Comparison of ENCODE assay signal across 14 cellular contexts in the genomic region with DNA sequence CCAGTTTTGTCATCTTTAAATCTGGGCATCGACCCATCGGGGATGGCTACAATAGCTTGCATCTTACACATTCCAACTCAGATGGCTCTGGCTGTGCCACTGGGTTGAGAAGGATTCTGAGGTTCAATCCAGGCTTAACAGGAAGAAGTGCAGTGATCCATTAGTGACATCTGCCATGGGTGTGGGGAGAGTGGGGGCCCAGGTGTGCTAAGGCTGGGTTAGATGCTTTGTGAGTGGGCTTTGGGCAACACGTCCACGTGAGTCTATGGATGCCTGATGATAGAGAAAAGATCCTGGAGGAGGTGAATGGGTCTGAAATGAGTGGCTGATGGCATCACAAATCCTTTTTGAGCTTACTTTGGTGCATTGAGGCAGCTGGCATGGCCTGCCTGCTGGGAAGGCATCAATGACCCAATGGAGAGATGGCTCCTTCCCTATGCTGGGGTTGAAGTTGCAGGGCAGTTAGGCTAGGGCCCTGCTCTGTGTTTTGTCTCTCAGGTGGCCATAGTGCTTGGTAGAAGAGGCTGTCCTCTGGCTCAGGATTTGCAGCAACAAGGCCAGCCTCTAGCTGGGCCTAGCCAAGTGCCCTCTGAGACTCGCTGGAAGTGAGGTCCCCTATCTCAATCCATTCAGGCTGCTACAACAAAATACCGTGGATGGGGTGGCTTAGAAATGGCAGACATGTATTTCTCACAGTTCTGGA. TPM values are rescaled to one million over a fixed set of nuclear protein-coding genes. Genes with fewer than 3 reads are reported as not detected.
DNase-seq lines count a peak whose midpoint lies in the region; ATAC-seq and TF ChIP-seq lines count a peak whose summit lies in the region.
"Had no signal": no experiment of that assay in that cellular context is flagged by ENCODE, and none has a peak within 500 bp of the region (broad histone marks: within the 10 kb centered on the region; RNA-seq: fewer than 3 reads in every experiment).

No MANE protein-coding gene starts in this region.

- H3K36me3 ChIP-seq in esophagus muscularis mucosa (peaks cover 0 to 6% (median 1%) of the 10 kb centered on the region in 4 donors), upper lobe of left lung (no peaks in the 10 kb centered on the region)

- H3K27me3 ChIP-seq in esophagus muscularis mucosa (no peaks in the 10 kb centered on the region), upper lobe of left lung (no peaks in the 10 kb centered on the region)

- H3K4me3 ChIP-seq in esophagus muscularis mucosa: no peak overlapping the region
- no peak overlapping the region for H3K4me3 ChIP-seq in upper lobe of left lung

- peaks cover 71 to 93% (median 86%) of the 10 kb centered on the region in 4 donors for H3K4me1 ChIP-seq in esophagus muscularis mucosa
- peaks cover 61 to 79% (median 66%) of the 10 kb centered on the region in 4 donors for H3K4me1 ChIP-seq in upper lobe of left lung

- TF ChIP-seq EP300 in esophagus muscularis mucosa (IDR thresholded peaks at IDR 0.05) (no peak), upper lobe of left lung (IDR thresholded peaks at IDR 0.05) (no peak)

- peaks cover 13% of the 10 kb centered on the region for H3K4me1 Mint-ChIP-seq in activated T-cell treated with anti-CD3 and anti-CD28 coated beads, Interleukin-2, amount 50 U/mL, for 72 hours (ENCODE audit: low read depth)
- peaks cover 45 to 62% (median 62%) of the 10 kb centered on the region in 3 donors for H3K4me1 Mint-ChIP-seq in naive B cell

- H3K27ac Mint-ChIP-seq in activated T-cell treated with anti-CD3 and anti-CD28 coated beads, Interleukin-2, amount 50 U/mL, for 72 hours: no peak overlapping the region
- peak overlapping the region in 4 of 6 donors; percentile 60 to 76 (median 65) for H3K27ac Mint-ChIP-seq in naive B cell

- TF ChIP-seq POLR2A in esophagus muscularis mucosa (IDR thresholded peaks at IDR 0.05; ENCODE audit: low read depth) (no peak), upper lobe of left lung (IDR thresholded peaks at IDR 0.05) (no peak)

- 87% methylated on average over 6 of the region's 6 CpGs for WGBS in esophagus muscularis mucosa
- WGBS in upper lobe of left lung, 2 donors: 88 to 96% methylated on average over 4 to 6 of the region's 6 CpGs

- no peak overlapping the region for H3K4me3 Mint-ChIP-seq in activated T-cell treated with anti-CD3 and anti-CD28 coated beads, Interleukin-2, amount 50 U/mL, for 72 hours
- H3K4me3 Mint-ChIP-seq in naive B cell: peak overlapping the region in 6 of 8 donors; percentile 5 to 81 (median 43)

- H3K27me3 Mint-ChIP-seq in activated T-cell treated with anti-CD3 and anti-CD28 coated beads, Interleukin-2, amount 50 U/mL, for 72 hours (ENCODE audit: low read depth): no peaks in the 10 kb centered on the region
- H3K27me3 Mint-ChIP-seq in naive B cell: peaks cover 6 to 39% (median 33%) of the 10 kb centered on the region in 3 donors

- DNase-seq in activated T-cell treated with anti-CD3 and anti-CD28 coated beads, Interleukin-2, amount 50 U/mL, for 1 hour: peak; percentile 4
- no peak for DNase-seq in activated T-cell treated with anti-CD3 and anti-CD28 coated beads, Interleukin-2, amount 50 U/mL, for 72 hours
- no peak for DNase-seq in esophagus muscularis mucosa (ENCODE audit: extremely low spot score)
- DNase-seq in naive B cell: no peak
- no peak for DNase-seq in upper lobe of left lung
- DNase-seq: activated CD4-positive, alpha-beta T cell treated with anti-CD3 and anti-CD28 coated beads, Interleukin-2, amount 50 U/mL, for 48 hours; DMS79 treated with DMSO at 0.1 percent for 48 hours; effector CD8-positive, alpha-beta T cell; hippocampal formation; NCI-H69; SW 1271 had no signal

- H3K27ac ChIP-seq in esophagus muscularis mucosa (replicated peaks in 1 of 4) (peak overlapping the region; percentile 35 to 76 (median 60)), upper lobe of left lung (peak overlapping the region; percentile 60 to 85 (median 82))

- H3K9me3 Mint-ChIP-seq in activated T-cell treated with anti-CD3 and anti-CD28 coated beads, Interleukin-2, amount 50 U/mL, for 72 hours: no peaks in the 10 kb centered on the region
- no peaks in the 10 kb centered on the region for H3K9me3 Mint-ChIP-seq in naive B cell

- intact Hi-C loops in esophagus muscularis mucosa (cut with DNase I): no loop called here

- no peak for ATAC-seq in activated T-cell treated with anti-CD3 and anti-CD28 coated beads, Interleukin-2, amount 50 U/mL, for 72 hours (replicated peaks in 1 of 2)
- no peak for ATAC-seq in naive B cell (ENCODE audit: low read depth in 2 of 2)
- no peak for ATAC-seq in upper lobe of left lung (ENCODE audit: low FRiP score in 2 of 2)
- no peak for ATAC-seq in GM18868 (IDR thresholded peaks at IDR 0.05; ENCODE audit: unreplicated experiment)
- no peak for ATAC-seq in HG03521 (IDR thresholded peaks at IDR 0.05; ENCODE audit: unreplicated experiment)
- no peak for ATAC-seq in HG02870 (IDR thresholded peaks at IDR 0.05; ENCODE audit: unreplicated experiment)

- no peak for TF ChIP-seq CTCF in esophagus muscularis mucosa (IDR thresholded peaks at IDR 0.05)
- no peak for TF ChIP-seq CTCF in upper lobe of left lung (IDR thresholded peaks at IDR 0.05)

- no peaks in the 10 kb centered on the region for H3K36me3 Mint-ChIP-seq in activated T-cell treated with anti-CD3 and anti-CD28 coated beads, Interleukin-2, amount 50 U/mL, for 72 hours (ENCODE audit: insufficient read depth in 2 of 2)
- peaks cover 0 to 15% of the 10 kb centered on the region in 2 donors for H3K36me3 Mint-ChIP-seq in naive B cell

- no peaks in the 10 kb centered on the region for H3K9me3 ChIP-seq in esophagus muscularis mucosa
- no peaks in the 10 kb centered on the region for H3K9me3 ChIP-seq in upper lobe of left lung

RNA-seq across cellular contexts. Expression of a gene that starts 56.7 kb away (rescaled TPM):
- 10 to 100 TPM; 10.7 to 11.0 TPM for total RNA-seq in activated T-cell treated with anti-CD3 and anti-CD28 coated beads, Interleukin-2, amount 50 U/mL, for 72 hours
- total RNA-seq in esophagus muscularis mucosa: 10 to 100 TPM; 42.6 to 95.6 (median 60.0) TPM
- polyA plus RNA-seq in naive B cell (ENCODE audit: low read depth in 6 of 6): 10 to 100 TPM; 10.8 to 23.3 (median 16.0) TPM
- total RNA-seq in upper lobe of left lung: 10 to 100 TPM; 41.0 to 45.8 (median 42.7) TPM

Comparison
In these comparisons a context has a peak if more than half of its experiments do, and no peak if none do; other contexts are left out.
1. H3K4me3 Mint-ChIP-seq: peak in naive B cell (6 of 8); none in activated T-cell treated with anti-CD3 and anti-CD28 coated beads, Interleukin-2, amount 50 U/mL, for 72 hours (0 of 2).